25 cellular contexts compared by ENCODE assay signal in genomic region chr18:77376733-77377094, GRCh38.
"Had no signal": no experiment of that assay in that cellular context is flagged by ENCODE, and none has a peak within 500 bp of the region (broad histone marks: within the 10 kb centered on the region; RNA-seq: fewer than 3 reads in every experiment).

No MANE protein-coding gene starts in this region.

- DNase-seq: activated CD4-positive, alpha-beta memory T cell treated with anti-CD3 and anti-CD28 coated beads, Interleukin-2, amount 10 ng/mL, durations not matched to agents 7 days and 5 days; activated CD4-positive, alpha-beta T cell treated with anti-CD3 and anti-CD28 coated beads for 1 hour; activated CD4-positive, alpha-beta T cell treated with anti-CD3 and anti-CD28 coated beads for 4 hours; activated CD4-positive, alpha-beta T cell treated with anti-CD3 and anti-CD28 coated beads, Interleukin-2, amount 10 ng/mL, durations not matched to agents 7 days and 5 days; activated CD4-positive, alpha-beta T cell treated with anti-CD3 and anti-CD28 coated beads, Interleukin-2, amount 50 U/mL, for 4 hours; activated CD8-positive, alpha-beta memory T cell treated with anti-CD3 and anti-CD28 coated beads, Interleukin-2, amount 50 U/mL, for 48 hours; activated effector memory CD4-positive, alpha-beta T cell treated with Interleukin-2 at 50 U/mL for 16 hours; activated gamma-delta T cell treated with Interleukin-2 at 50 U/mL for 16 hours; activated naive CD4-positive, alpha-beta T cell treated with anti-CD3 and anti-CD28 coated beads, Interleukin-2, amount 50 U/mL, for 16 hours; activated naive CD4-positive, alpha-beta T cell treated with Interleukin-2 at 50 U/mL for 16 hours; activated T-cell treated with anti-CD3 and anti-CD28 coated beads, Interleukin-2, amount 50 U/mL, for 4 hours; amniotic stem cell; brain microvascular endothelial cell; caudate nucleus; effector CD8-positive, alpha-beta T cell; foreskin fibroblast; head of caudate nucleus; hippocampal formation; T-helper 9 cell had no signal

- H3K9me3 Mint-ChIP-seq: activated CD4-positive, alpha-beta memory T cell treated with anti-CD3 and anti-CD28 coated beads, Interleukin-2, amount 10 ng/mL, durations not matched to agents 7 days and 5 days; activated CD4-positive, alpha-beta T cell treated with anti-CD3 and anti-CD28 coated beads, Interleukin-2, amount 10 ng/mL, durations not matched to agents 7 days and 5 days; activated T-cell treated with anti-CD3 and anti-CD28 coated beads, Interleukin-2, amount 50 U/mL, for 4 hours; activated T-helper 17 cell treated with anti-CD3 and anti-CD28 coated beads, Interleukin-2, amount 50 U/mL, for 72 hours had no signal

- H3K4me3 Mint-ChIP-seq: activated CD4-positive, alpha-beta memory T cell treated with anti-CD3 and anti-CD28 coated beads, Interleukin-2, amount 10 ng/mL, durations not matched to agents 7 days and 5 days; activated CD4-positive, alpha-beta T cell treated with anti-CD3 and anti-CD28 coated beads, Interleukin-2, amount 10 ng/mL, durations not matched to agents 7 days and 5 days; activated naive CD8-positive, alpha-beta T cell; activated T-cell treated with anti-CD3 and anti-CD28 coated beads, Interleukin-2, amount 50 U/mL, for 4 hours; activated T-helper 17 cell treated with anti-CD3 and anti-CD28 coated beads, Interleukin-2, amount 50 U/mL, for 72 hours had no signal

- H3K4me1 Mint-ChIP-seq: activated CD4-positive, alpha-beta memory T cell treated with anti-CD3 and anti-CD28 coated beads, Interleukin-2, amount 10 ng/mL, durations not matched to agents 7 days and 5 days; activated CD4-positive, alpha-beta T cell treated with anti-CD3 and anti-CD28 coated beads, Interleukin-2, amount 10 ng/mL, durations not matched to agents 7 days and 5 days; activated T-helper 17 cell treated with anti-CD3 and anti-CD28 coated beads, Interleukin-2, amount 50 U/mL, for 72 hours had no signal

- H3K36me3 Mint-ChIP-seq: activated naive CD8-positive, alpha-beta T cell had no signal

- FAIRE-seq: astrocyte, colon, endothelial cell of umbilical vein, frontal cortex had no signal

- ATAC-seq: activated T-cell treated with anti-CD3 and anti-CD28 coated beads, Interleukin-2, amount 50 U/mL, for 4 hours; activated T-helper 17 cell treated with anti-CD3 and anti-CD28 coated beads, Interleukin-2, amount 50 U/mL, for 72 hours had no signal

- H3K27ac Mint-ChIP-seq: activated CD4-positive, alpha-beta memory T cell treated with anti-CD3 and anti-CD28 coated beads, Interleukin-2, amount 10 ng/mL, durations not matched to agents 7 days and 5 days; activated CD4-positive, alpha-beta T cell treated with anti-CD3 and anti-CD28 coated beads, Interleukin-2, amount 10 ng/mL, durations not matched to agents 7 days and 5 days; activated naive CD8-positive, alpha-beta T cell; activated T-helper 17 cell treated with anti-CD3 and anti-CD28 coated beads, Interleukin-2, amount 50 U/mL, for 72 hours had no signal
